ENCODE assay signal across 23 cellular contexts in genomic region chr3:78285032-78285728, GRCh38.
"Had no signal": no experiment of that assay in that cellular context is flagged by ENCODE, and none has a peak within 500 bp of the region (broad histone marks: within the 10 kb centered on the region; RNA-seq: fewer than 3 reads in every experiment).

No MANE protein-coding gene starts in this region.

- H3K4me3 ChIP-seq: colonic mucosa, lower lobe of right lung, tibial artery had no signal

- H3K4me1 Mint-ChIP-seq: activated naive CD4-positive, alpha-beta T cell treated with anti-CD3 and anti-CD28 coated beads, Interleukin-2, amount 10 ng/mL, durations not matched to agents 7 days and 5 days; activated naive CD8-positive, alpha-beta T cell treated with anti-CD3 and anti-CD28 coated beads, Interleukin-2, amount 50 U/mL, for 24 hours; central memory CD8-positive, alpha-beta T cell had no signal

- DNase-seq: activated CD4-positive, alpha-beta T cell treated with anti-CD3 and anti-CD28 coated beads, Interleukin-2, amount 50 U/mL, for 1 hour; activated CD4-positive, CD25-positive, alpha-beta regulatory T cell treated with anti-CD3 and anti-CD28 coated beads, Interleukin-2, amount 50 U/mL, for 72 hours; activated CD8-positive, alpha-beta memory T cell treated with anti-CD3 and anti-CD28 coated beads, Interleukin-2, amount 50 U/mL, for 4 hours; activated effector memory CD4-positive, alpha-beta T cell treated with Interleukin-2 at 50 U/mL for 16 hours; activated naive CD4-positive, alpha-beta T cell treated with anti-CD3 and anti-CD28 coated beads, Interleukin-2, amount 10 ng/mL, durations not matched to agents 7 days and 5 days; activated naive CD8-positive, alpha-beta T cell treated with anti-CD3 and anti-CD28 coated beads, Interleukin-2, amount 50 U/mL, for 24 hours; activated T-cell treated with anti-CD3 and anti-CD28 coated beads, Interleukin-2, amount 50 U/mL, for 4 hours; anterior cingulate cortex; brain microvascular endothelial cell; colonic mucosa; erythroblast; foreskin melanocyte; hypothalamus; lower lobe of right lung; occipital lobe; stimulated activated CD4-positive, alpha-beta T cell treated with anti-CD3 and anti-CD28 coated beads, Interleukin-2, amount 100 ng/mL, for 24 hours; stimulated activated naive CD4-positive, alpha-beta T cell treated with Interleukin-2 at 50 U/mL for 16 hours; T-helper 9 cell; tibial artery had no signal

- H3K4me3 Mint-ChIP-seq: activated naive CD4-positive, alpha-beta T cell treated with anti-CD3 and anti-CD28 coated beads, Interleukin-2, amount 10 ng/mL, durations not matched to agents 7 days and 5 days; activated naive CD8-positive, alpha-beta T cell treated with anti-CD3 and anti-CD28 coated beads, Interleukin-2, amount 50 U/mL, for 24 hours; activated T-cell treated with anti-CD3 and anti-CD28 coated beads, Interleukin-2, amount 50 U/mL, for 4 hours; central memory CD8-positive, alpha-beta T cell; mesothelial cell of epicardium; natural killer cell treated with Interleukin-12 subunit alpha and Interleukin-12 subunit beta and Interleukin-15 and Interleukin-18, amount 100 ng/mL, for 72 hours had no signal

- ATAC-seq: activated naive CD8-positive, alpha-beta T cell treated with anti-CD3 and anti-CD28 coated beads, Interleukin-2, amount 50 U/mL, for 24 hours; activated T-cell treated with anti-CD3 and anti-CD28 coated beads, Interleukin-2, amount 50 U/mL, for 4 hours; lower lobe of right lung; natural killer cell treated with Interleukin-12 subunit alpha and Interleukin-12 subunit beta and Interleukin-15 and Interleukin-18, amount 100 ng/mL, for 72 hours had no signal

- H3K36me3 ChIP-seq: brain microvascular endothelial cell, colonic mucosa, lower lobe of right lung, tibial artery had no signal

- H3K27me3 ChIP-seq: brain microvascular endothelial cell, colonic mucosa, tibial artery had no signal

- H3K36me3 Mint-ChIP-seq: activated naive CD4-positive, alpha-beta T cell treated with anti-CD3 and anti-CD28 coated beads, Interleukin-2, amount 10 ng/mL, durations not matched to agents 7 days and 5 days; mesothelial cell of epicardium; natural killer cell treated with Interleukin-12 subunit alpha and Interleukin-12 subunit beta and Interleukin-15 and Interleukin-18, amount 100 ng/mL, for 72 hours had no signal

- H3K27ac ChIP-seq: brain microvascular endothelial cell, colonic mucosa, lower lobe of right lung, tibial artery had no signal

- H3K27ac Mint-ChIP-seq: activated naive CD4-positive, alpha-beta T cell treated with anti-CD3 and anti-CD28 coated beads, Interleukin-2, amount 10 ng/mL, durations not matched to agents 7 days and 5 days; activated naive CD8-positive, alpha-beta T cell treated with anti-CD3 and anti-CD28 coated beads, Interleukin-2, amount 50 U/mL, for 24 hours; mesothelial cell of epicardium; natural killer cell treated with Interleukin-12 subunit alpha and Interleukin-12 subunit beta and Interleukin-15 and Interleukin-18, amount 100 ng/mL, for 72 hours; progenitor cell of endocrine pancreas had no signal

- H3K4me1 ChIP-seq: colonic mucosa, lower lobe of right lung, tibial artery had no signal

- H3K9me3 ChIP-seq: colonic mucosa, lower lobe of right lung, tibial artery had no signal

- H3K27me3 Mint-ChIP-seq: activated naive CD4-positive, alpha-beta T cell treated with anti-CD3 and anti-CD28 coated beads, Interleukin-2, amount 10 ng/mL, durations not matched to agents 7 days and 5 days; activated naive CD8-positive, alpha-beta T cell treated with anti-CD3 and anti-CD28 coated beads, Interleukin-2, amount 50 U/mL, for 24 hours; central memory CD8-positive, alpha-beta T cell; natural killer cell treated with Interleukin-12 subunit alpha and Interleukin-12 subunit beta and Interleukin-15 and Interleukin-18, amount 100 ng/mL, for 72 hours; progenitor cell of endocrine pancreas had no signal
